Comparison of ENCODE assay signal across 8 cellular contexts in genomic region chr19:49896863-49897621, GRCh38. TPM values are rescaled to one million over a fixed set of nuclear protein-coding genes. Genes with fewer than 3 reads are reported as not detected.
A peak's percentile ranks its signal among the peaks of the same experiment; 100 is the strongest.
DNase-seq lines count a peak whose midpoint lies in the region; ATAC-seq and TF ChIP-seq lines count a peak whose summit lies in the region.

Gene IL4I1 (minus strand): TSS chr19:49896887. CDS start chr19:49896160, 727 bp downstream.

- WGBS in upper lobe of left lung, 2 donors, result 21 to 36% methylated on average over 10 to 18 of the region's 20 CpGs

- no peaks in the 10 kb centered on the region for H4K20me1 ChIP-seq in neural progenitor cell (ENCODE audit: low read depth)

- ATAC-seq in GM18861 (IDR thresholded peaks at IDR 0.05; ENCODE audit: unreplicated experiment), result peak; percentile 56
- ATAC-seq in HG03108 (IDR thresholded peaks at IDR 0.05; ENCODE audit: unreplicated experiment), result peak; percentile 50
- peak in 1 of 2 donors; percentile 63 for ATAC-seq in upper lobe of left lung (ENCODE audit: low FRiP score in 2 of 2)

- H3K9ac ChIP-seq in neural progenitor cell, result no peak within 1 kb of the TSS

- H3K27me3 ChIP-seq in neural progenitor cell, result no peaks in the 10 kb centered on the region
- H3K27me3 ChIP-seq in upper lobe of left lung, result no peaks in the 10 kb centered on the region
- H3K27me3 ChIP-seq in MG63, result no peaks in the 10 kb centered on the region

- H3K27ac ChIP-seq in neural progenitor cell (no peak within 1 kb of the TSS), upper lobe of left lung (peak within 1 kb of the TSS; percentile 67 to 80 (median 74))

- no peak within 1 kb of the TSS for H2AFZ ChIP-seq in neural progenitor cell (replicated peaks)

- H3K27ac Mint-ChIP-seq in neural progenitor cell, result peak within 1 kb of the TSS; percentile 62

- H3K79me2 ChIP-seq in neural progenitor cell (ENCODE audit: low read depth), result no peaks in the 10 kb centered on the region

- TF ChIP-seq POLR2A in upper lobe of left lung (IDR thresholded peaks at IDR 0.05) (peak in 1 of 4 donors; percentile 44), erythroblast (IDR thresholded peaks at IDR 0.05; ENCODE audit: low read length) (no peak)

- TF ChIP-seq CTCF in neural progenitor cell (IDR thresholded peaks at IDR 0.05), result no peak
- no peak for TF ChIP-seq CTCF in upper lobe of left lung (IDR thresholded peaks at IDR 0.05)

- no peaks in the 10 kb centered on the region for H3F3A ChIP-seq in neural progenitor cell (ENCODE audit: low read depth)

- H3K9me3 ChIP-seq in neural progenitor cell (ENCODE audit: low read depth), result no peaks in the 10 kb centered on the region
- no peaks in the 10 kb centered on the region for H3K9me3 ChIP-seq in upper lobe of left lung
- H3K9me3 ChIP-seq in MG63, result no peaks in the 10 kb centered on the region

- no peak for TF ChIP-seq EP300 in upper lobe of left lung (IDR thresholded peaks at IDR 0.05)

- H3K4me3 ChIP-seq in neural progenitor cell (no peak within 1 kb of the TSS), upper lobe of left lung (peak within 1 kb of the TSS in 2 of 4 donors; percentile 18 to 26), MG63 (no peak within 1 kb of the TSS)

- H3K4me3 Mint-ChIP-seq in neural progenitor cell, result peak within 1 kb of the TSS; percentile 48

- H3K27me3 Mint-ChIP-seq in neural progenitor cell (ENCODE audit: insufficient read depth, low read depth), result peaks cover 19% of the 10 kb centered on the region

- no peaks in the 10 kb centered on the region for H3K36me3 Mint-ChIP-seq in neural progenitor cell

- H3K36me3 ChIP-seq in neural progenitor cell (no peaks in the 10 kb centered on the region), upper lobe of left lung (no peaks in the 10 kb centered on the region), MG63 (no peaks in the 10 kb centered on the region)

- no peak within 1 kb of the TSS for H3K4me2 ChIP-seq in neural progenitor cell

- no peaks in the 10 kb centered on the region for H3K9me3 Mint-ChIP-seq in neural progenitor cell

- no peaks in the 10 kb centered on the region for H3K4me1 ChIP-seq in neural progenitor cell
- H3K4me1 ChIP-seq in upper lobe of left lung, result peaks cover 17 to 21% (median 18%) of the 10 kb centered on the region in 4 donors

- DNase-seq in T-helper 9 cell (peak; percentile 65), neural progenitor cell (ENCODE audit: low spot score) (no peak), upper lobe of left lung (peak in 1 of 2 donors; percentile 54), MG63 (no peak), erythroblast (lab: John Stamatoyannopoulos, UW) (no peak)
- DNase-seq in central memory CD4-positive, alpha-beta T cell, result peak; percentile 85

- peaks cover 15% of the 10 kb centered on the region for H3K4me1 Mint-ChIP-seq in neural progenitor cell

RNA-seq across cellular contexts. Expression of gene IL4I1, which starts in this region (rescaled TPM):
- total RNA-seq in neural progenitor cell (ENCODE audit: low replicate concordance) (0.56 TPM in 1 of 2 replicates, not detected in the other), upper lobe of left lung (1 to 10 TPM in 5 of 6 donors, under 1 TPM in 1; 0.44 to 7.3 (median 2.1) TPM)
- total RNA-seq in MG63 (2014; rRNA removed; shearing (Covaris generic); ENCODE audit: low replicate concordance), result 3.6 TPM in 1 of 2 replicates, not detected in the other

Comparison
In these comparisons a context has a peak if more than half of its experiments do, and no peak if none do; other contexts are left out.
1. DNase-seq: peak in T-helper 9 cell (single experiment) and central memory CD4-positive, alpha-beta T cell (single experiment); none in neural progenitor cell (single experiment), MG63 (single experiment) and erythroblast (0 of 2).